In genomic region chr17:47942568-47942967, GRCh38 we compare ENCODE assay signal across 1 cellular context.
TF ChIP-seq lines count a peak whose summit lies in the region.

No MANE protein-coding gene starts in this region.

TF ChIP-seq in H1, 55 proteins besides CTCF, POLR2A, EP300 and RAD21:
- TF ChIP-seq CTBP2 (IDR thresholded peaks at IDR 0.05; ENCODE audit: borderline replicate concordance, insufficient read depth, insufficient read length, low read length) (no peak), ATF3 (IDR thresholded peaks at IDR 0.05; ENCODE audit: insufficient read depth, low read depth, low read length) (no peak), POLR2AphosphoS5 (IDR thresholded peaks at IDR 0.05; ENCODE audit: low read depth, low read length) (no peak), TAF7 (optimal IDR thresholded peaks at IDR 0.05; ENCODE audit: borderline replicate concordance, low read depth, low read length) (no peak), GABPA (IDR thresholded peaks at IDR 0.05; ENCODE audit: borderline replicate concordance, insufficient read depth, low read length) (no peak), NRF1 (IDR thresholded peaks at IDR 0.05; ENCODE audit: low read depth, low read length) (no peak), PHF8 (conservative IDR thresholded peaks at IDR 0.05; ENCODE audit: low read depth, low read length) (no peak), BRCA1 (IDR thresholded peaks at IDR 0.05; ENCODE audit: low read depth, low read length) (no peak), KDM1A (IDR thresholded peaks at IDR 0.05; ENCODE audit: borderline replicate concordance, low read length) (no peak), TBP (IDR thresholded peaks at IDR 0.05; ENCODE audit: low read depth, low read length) (no peak), BCL11A (IDR thresholded peaks at IDR 0.05; ENCODE audit: low read depth in 2 of 2, low read length in 2 of 2) (no peak), NANOG (IDR thresholded peaks at IDR 0.05; ENCODE audit: insufficient read depth, low read depth, low read length, poor library complexity, severe bottlenecking) (no peak), MAX (IDR thresholded peaks at IDR 0.05) (no peak), SP1 (IDR thresholded peaks at IDR 0.05; ENCODE audit: low read depth, low read length) (no peak), ATF2 (IDR thresholded peaks at IDR 0.05; ENCODE audit: low read length) (no peak), FOSL1 (IDR thresholded peaks at IDR 0.05; ENCODE audit: insufficient read depth, low read depth, low read length) (no peak)
- TF ChIP-seq, protein P1, sequence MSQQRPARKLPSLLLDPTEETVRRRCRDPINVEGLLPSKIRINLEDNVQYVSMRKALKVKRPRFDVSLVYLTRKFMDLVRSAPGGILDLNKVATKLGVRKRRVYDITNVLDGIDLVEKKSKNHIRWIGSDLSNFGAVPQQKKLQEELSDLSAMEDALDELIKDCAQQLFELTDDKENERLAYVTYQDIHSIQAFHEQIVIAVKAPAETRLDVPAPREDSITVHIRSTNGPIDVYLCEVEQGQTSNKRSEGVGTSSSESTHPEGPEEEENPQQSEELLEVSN (IDR thresholded peaks at IDR 0.05), result no peak
